Comparison of ENCODE assay signal across 1 cellular context in genomic region chr1:21762022-21762404, GRCh38.
TF ChIP-seq lines count a peak whose summit lies in the region.

No MANE protein-coding gene starts in this region.

TF ChIP-seq in K562, 482 proteins besides CTCF, POLR2A, EP300 and RAD21:
- peak; percentile 42; the same call in 1 of the 2 replicates for TF ChIP-seq ZNF121 (CRISPR knock-in tag; conservative IDR thresholded peaks at IDR 0.05)
- TF ChIP-seq, protein P1, sequence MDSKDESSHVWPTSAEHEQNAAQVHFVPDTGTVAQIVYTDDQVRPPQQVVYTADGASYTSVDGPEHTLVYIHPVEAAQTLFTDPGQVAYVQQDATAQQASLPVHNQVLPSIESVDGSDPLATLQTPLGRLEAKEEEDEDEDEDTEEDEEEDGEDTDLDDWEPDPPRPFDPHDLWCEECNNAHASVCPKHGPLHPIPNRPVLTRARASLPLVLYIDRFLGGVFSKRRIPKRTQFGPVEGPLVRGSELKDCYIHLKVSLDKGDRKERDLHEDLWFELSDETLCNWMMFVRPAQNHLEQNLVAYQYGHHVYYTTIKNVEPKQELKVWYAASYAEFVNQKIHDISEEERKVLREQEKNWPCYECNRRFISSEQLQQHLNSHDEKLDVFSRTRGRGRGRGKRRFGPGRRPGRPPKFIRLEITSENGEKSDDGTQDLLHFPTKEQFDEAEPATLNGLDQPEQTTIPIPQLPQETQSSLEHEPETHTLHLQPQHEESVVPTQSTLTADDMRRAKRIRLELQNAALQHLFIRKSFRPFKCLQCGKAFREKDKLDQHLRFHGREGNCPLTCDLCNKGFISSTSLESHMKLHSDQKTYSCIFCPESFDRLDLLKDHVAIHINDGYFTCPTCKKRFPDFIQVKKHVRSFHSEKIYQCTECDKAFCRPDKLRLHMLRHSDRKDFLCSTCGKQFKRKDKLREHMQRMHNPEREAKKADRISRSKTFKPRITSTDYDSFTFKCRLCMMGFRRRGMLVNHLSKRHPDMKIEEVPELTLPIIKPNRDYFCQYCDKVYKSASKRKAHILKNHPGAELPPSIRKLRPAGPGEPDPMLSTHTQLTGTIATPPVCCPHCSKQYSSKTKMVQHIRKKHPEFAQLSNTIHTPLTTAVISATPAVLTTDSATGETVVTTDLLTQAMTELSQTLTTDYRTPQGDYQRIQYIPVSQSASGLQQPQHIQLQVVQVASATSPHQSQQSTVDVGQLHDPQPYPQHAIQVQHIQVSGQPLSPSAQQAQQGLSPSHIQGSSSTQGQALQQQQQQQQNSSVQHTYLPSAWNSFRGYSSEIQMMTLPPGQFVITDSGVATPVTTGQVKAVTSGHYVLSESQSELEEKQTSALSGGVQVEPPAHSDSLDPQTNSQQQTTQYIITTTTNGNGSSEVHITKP (IDR thresholded peaks at IDR 0.05; ENCODE audit: partially characterized antibody): peak; percentile 11
- no peak for TF ChIP-seq WHSC1 (IDR thresholded peaks at IDR 0.05; ENCODE audit: low read length)
